ENCODE assay signal across 8 cellular contexts in genomic region chrX:19990519-19991349, GRCh38. TPM values are rescaled to one million over a fixed set of nuclear protein-coding genes. Genes with fewer than 3 reads are reported as not detected.
DNase-seq lines count a peak whose midpoint lies in the region; ATAC-seq and TF ChIP-seq lines count a peak whose summit lies in the region.

TSS of gene BCLAF3 (minus strand) at chrX:19991061. CDS start at chrX:19970264, 20,797 bp downstream.

- DNase-seq in GM04504 (ENCODE audit: low read depth) = peak; percentile 56
- peak; percentile 64 for DNase-seq in HCT116 (ENCODE audit: low read depth, low spot score)
- DNase-seq in MM.1S = peak; percentile 85
- peak; percentile 83 to 84 for DNase-seq in SJSA1 (ENCODE audit: low read depth in 1 of 2, low spot score in 2 of 2)
- DNase-seq in activated naive CD4-positive, alpha-beta T cell treated with anti-CD3 and anti-CD28 coated beads, Interleukin-2, amount 10 ng/mL, durations not matched to agents 7 days and 5 days = peak; percentile 86
- DNase-seq in glomerular endothelial cell (ENCODE audit: extremely low read depth, low read depth, low spot score) = peak; percentile 9
- DNase-seq in osteoblast (ENCODE audit: insufficient read length, low spot score, missing footprints) = peak; percentile 99
- peak; percentile 90 for DNase-seq in testis

- peak within 1 kb of the TSS; percentile 84 for H3K4me3 Mint-ChIP-seq in activated naive CD4-positive, alpha-beta T cell treated with anti-CD3 and anti-CD28 coated beads, Interleukin-2, amount 10 ng/mL, durations not matched to agents 7 days and 5 days

- peaks cover 4% of the 10 kb centered on the region for H3K27me3 Mint-ChIP-seq in activated naive CD4-positive, alpha-beta T cell treated with anti-CD3 and anti-CD28 coated beads, Interleukin-2, amount 10 ng/mL, durations not matched to agents 7 days and 5 days

- CTCF ChIA-PET in HCT116 (lab: Charles Lee) = no interaction called here
- CTCF ChIA-PET in activated naive CD4-positive, alpha-beta T cell treated with anti-CD3 and anti-CD28 coated beads, Interleukin-2, amount 10 ng/mL, durations not matched to agents 7 days and 5 days (lab: Charles Lee) = interaction anchor here (2.0 kb wide), 1 partner anchor 86 kb away, joined by 13 read pairs; no protein-coding TSS in a partner anchor

- 0 out of 2 replicates have a peak, but pooled peaks cover 3% of the 10 kb centered on the region for H3F3A ChIP-seq in MM.1S (ENCODE audit: insufficient read depth, low read length)

- peaks cover 28% of the 10 kb centered on the region for H3K4me1 Mint-ChIP-seq in activated naive CD4-positive, alpha-beta T cell treated with anti-CD3 and anti-CD28 coated beads, Interleukin-2, amount 10 ng/mL, durations not matched to agents 7 days and 5 days

- no peaks in the 10 kb centered on the region for H3K36me3 ChIP-seq in HCT116 (ENCODE audit: control insufficient read depth in 1 of 2, insufficient read depth in 2 of 2, low read length in 2 of 2)
- H3K36me3 ChIP-seq in MM.1S (replicated peaks; ENCODE audit: insufficient read depth, low read length) = no peaks in the 10 kb centered on the region
- no peaks in the 10 kb centered on the region for H3K36me3 ChIP-seq in SJSA1
- no peaks in the 10 kb centered on the region for H3K36me3 ChIP-seq in osteoblast (ENCODE audit: insufficient read depth, low read length)
- H3K36me3 ChIP-seq in testis (ENCODE audit: low read depth, missing control alignments) = no peaks in the 10 kb centered on the region

- peak within 1 kb of the TSS; percentile 26; the same call in 1 of the 2 replicates for H3K27ac ChIP-seq in HCT116 (ENCODE audit: low read depth, low read length)
- H3K27ac ChIP-seq in MM.1S (ENCODE audit: low read length) = peak within 1 kb of the TSS; percentile 29; the same call in 1 of the 2 replicates
- no peak within 1 kb of the TSS for H3K27ac ChIP-seq in SJSA1
- peak within 1 kb of the TSS; percentile 23 for H3K27ac ChIP-seq in osteoblast (ENCODE audit: low read depth, low read length)
- H3K27ac ChIP-seq in testis = peak within 1 kb of the TSS; percentile 18 to 59

- H3K9ac ChIP-seq in HCT116 (ENCODE audit: low read length) (peak within 1 kb of the TSS; percentile 47), MM.1S (ENCODE audit: low read length) (peak within 1 kb of the TSS; percentile 56; the same call in 1 of the 2 replicates)

- H3K4me1 ChIP-seq in HCT116 (ENCODE audit: control insufficient read depth in 1 of 2, insufficient read depth in 2 of 2, low read length in 2 of 2) (peaks cover 2 to 5% of the 10 kb centered on the region in 2 experiments; a peak in 3 of 4 replicates), MM.1S (ENCODE audit: low read length) (peaks cover 17% of the 10 kb centered on the region; the same call in 1 of the 2 replicates), SJSA1 (replicated peaks) (0 out of 2 replicates have a peak, but pooled peaks cover 4% of the 10 kb centered on the region), osteoblast (ENCODE audit: insufficient read depth, low read length) (peaks cover 3% of the 10 kb centered on the region), testis (no peaks in the 10 kb centered on the region)

- no peak for TF ChIP-seq POLR2A in HCT116 (IDR thresholded peaks at IDR 0.05; ENCODE audit: borderline replicate concordance, extremely low read depth, insufficient read depth, insufficient read length)
- TF ChIP-seq POLR2A in testis (IDR thresholded peaks at IDR 0.05) = no peak

- H2AFZ ChIP-seq in HCT116 (ENCODE audit: low read depth, low read length, poor library complexity, severe bottlenecking) (peak within 1 kb of the TSS; percentile 41), MM.1S (ENCODE audit: low read length) (peak within 1 kb of the TSS; percentile 72), osteoblast (ENCODE audit: low read length) (peak within 1 kb of the TSS; percentile 66)

- WGBS in testis, 2 donors = 0% methylated on average over 21 of the region's 107 CpGs; no CpG with 5 or more reads in 1 of the 2 donors

- H3K4me3 ChIP-seq in HCT116 (replicated peaks in 1 of 2; ENCODE audit: low read depth in 1 of 2, low read length in 2 of 2) (peak within 1 kb of the TSS; percentile 58 to 61), MM.1S (ENCODE audit: low read length) (peak within 1 kb of the TSS; percentile 74), SJSA1 (peak within 1 kb of the TSS; percentile 80), osteoblast (ENCODE audit: insufficient read depth, low read length) (peak within 1 kb of the TSS; percentile 80), testis (peak within 1 kb of the TSS; percentile 59 to 82)

- H3K27me3 ChIP-seq in HCT116 (ENCODE audit: insufficient read depth, low read length) = no peaks in the 10 kb centered on the region
- H3K27me3 ChIP-seq in MM.1S (replicated peaks; ENCODE audit: insufficient read depth, low read length) = no peaks in the 10 kb centered on the region
- no peaks in the 10 kb centered on the region for H3K27me3 ChIP-seq in SJSA1 (replicated peaks)
- no peaks in the 10 kb centered on the region for H3K27me3 ChIP-seq in osteoblast (ENCODE audit: insufficient read depth, low read length)
- H3K27me3 ChIP-seq in testis = no peaks in the 10 kb centered on the region

- TF ChIP-seq CTCF in HCT116 (IDR thresholded peaks at IDR 0.05 in 2 of 3, conservative IDR thresholded peaks at IDR 0.05 in 1 of 3; ENCODE audit: borderline replicate concordance in 1 of 3, insufficient read depth in 1 of 3, low read depth in 2 of 3, low read length in 2 of 3) = peak; percentile 64 to 90 (median 70)
- peak; percentile 62 for TF ChIP-seq CTCF in MM.1S (IDR thresholded peaks at IDR 0.05; ENCODE audit: low read length)
- peak; percentile 57 for TF ChIP-seq CTCF in osteoblast (IDR thresholded peaks at IDR 0.05; ENCODE audit: extremely low read depth, low read depth, low read length)
- TF ChIP-seq CTCF in testis (IDR thresholded peaks at IDR 0.05) = peak; percentile 71 to 85 (median 75)

- RAD21 ChIA-PET in HCT116 (lab: Charles Lee; ENCODE audit: low non-redundant PET in 1 of 2, low total read pairs in 2 of 2, uncharacterized antibody in 2 of 2, unreplicated experiment in 2 of 2) = no interaction called here

- no TSS peak for BruUV-seq in HCT116 (replicated peaks; lab: Mats Ljungman, UMichigan)

- POLR2A ChIA-PET in HCT116 (lab: Charles Lee) = no interaction called here

- peak; percentile 98 for ATAC-seq in HCT116

- H3K36me3 Mint-ChIP-seq in activated naive CD4-positive, alpha-beta T cell treated with anti-CD3 and anti-CD28 coated beads, Interleukin-2, amount 10 ng/mL, durations not matched to agents 7 days and 5 days = peaks cover 3% of the 10 kb centered on the region

- intact Hi-C loops in HCT116 (cut with micrococcal nuclease) (loop anchor here (2.0 kb wide), 1 partner anchor 86 kb away; no protein-coding TSS in a partner anchor), testis (cut with DNase I; ENCODE audit: low total_unique reads) (no loop called here)

- 0 out of 2 replicates have a peak, but pooled peaks cover 4% of the 10 kb centered on the region for H3K79me2 ChIP-seq in HCT116 (ENCODE audit: insufficient read depth, low read length)
- H3K79me2 ChIP-seq in MM.1S (ENCODE audit: low read length) = peaks cover 27% of the 10 kb centered on the region
- peaks cover 32% of the 10 kb centered on the region for H3K79me2 ChIP-seq in osteoblast (ENCODE audit: insufficient read depth, low read length)

- H3K9me3 ChIP-seq in HCT116 (ENCODE audit: control insufficient read depth in 1 of 2, insufficient read depth in 1 of 2, low read depth in 1 of 2, low read length in 2 of 2) (no peaks in the 10 kb centered on the region), MM.1S (replicated peaks; ENCODE audit: insufficient read depth, low read length) (no peaks in the 10 kb centered on the region), SJSA1 (replicated peaks) (no peaks in the 10 kb centered on the region), osteoblast (ENCODE audit: low read depth, low read length) (no peaks in the 10 kb centered on the region), testis (no peaks in the 10 kb centered on the region)

- H3K4me2 ChIP-seq in HCT116 (ENCODE audit: low read length) (peak within 1 kb of the TSS; percentile 76), MM.1S (ENCODE audit: low read depth, low read length) (peak within 1 kb of the TSS; percentile 70), osteoblast (ENCODE audit: insufficient read depth, low read length) (peak within 1 kb of the TSS; percentile 86)

- H4K20me1 ChIP-seq in HCT116 (ENCODE audit: insufficient read depth) = no peaks in the 10 kb centered on the region
- H4K20me1 ChIP-seq in MM.1S (ENCODE audit: insufficient read depth, low read length) = no peaks in the 10 kb centered on the region
- no peaks in the 10 kb centered on the region for H4K20me1 ChIP-seq in osteoblast (ENCODE audit: insufficient read depth, low read length)

- H3K9me3 Mint-ChIP-seq in activated naive CD4-positive, alpha-beta T cell treated with anti-CD3 and anti-CD28 coated beads, Interleukin-2, amount 10 ng/mL, durations not matched to agents 7 days and 5 days = no peaks in the 10 kb centered on the region

- no peaks in the 10 kb centered on the region for H3K9me2 ChIP-seq in HCT116 (ENCODE audit: insufficient read depth)
- no peaks in the 10 kb centered on the region for H3K9me2 ChIP-seq in MM.1S (replicated peaks; ENCODE audit: insufficient read depth, low read length)

- peak; percentile 64 for TF ChIP-seq RAD21 in HCT116 (IDR thresholded peaks at IDR 0.05; ENCODE audit: low read depth)

- H3K27ac Mint-ChIP-seq in activated naive CD4-positive, alpha-beta T cell treated with anti-CD3 and anti-CD28 coated beads, Interleukin-2, amount 10 ng/mL, durations not matched to agents 7 days and 5 days = peak within 1 kb of the TSS; percentile 71

TF ChIP-seq in HCT116, 20 proteins besides CTCF, POLR2A, EP300 and RAD21 (continues in another document):
- TF ChIP-seq POLR2AphosphoS5 (IDR thresholded peaks at IDR 0.05; ENCODE audit: low read depth, low read length) (0 out of 2 replicates have a peak, but pooled peaks have one; percentile 10), SIN3A (IDR thresholded peaks at IDR 0.05; ENCODE audit: low read depth) (no peak), FOSL1 (IDR thresholded peaks at IDR 0.05; ENCODE audit: low read depth) (no peak), ZFX (IDR thresholded peaks at IDR 0.05) (peak; percentile 23; the same call in 1 of the 2 replicates), YY1 (IDR thresholded peaks at IDR 0.05; ENCODE audit: extremely low read depth, insufficient replicate concordance, low read depth, low read length) (no peak)

RNA-seq across cellular contexts. Expression of gene BCLAF3, which starts in this region (rescaled TPM):
- total RNA-seq in HCT116 (2021; ENCODE audit: unreplicated experiment) (5.3 TPM), glomerular endothelial cell (4.1 and 4.7 TPM in 2 replicates), osteoblast (7.6 and 10.0 TPM in 2 replicates), testis (10 to 100 TPM in 1 of 2 donors, 1 to 10 TPM in 1; 7.7 to 10.7 TPM)
- polyA plus RNA-seq in HCT116 (2012) = 1.7 and 1.8 TPM in 2 replicates
- 2.1 and 3.9 TPM in 2 replicates for total RNA-seq in SJSA1 (2014; rRNA removed; shearing (Covaris generic))
- polyA plus RNA-seq in testis (ENCODE audit: insufficient read depth, low read depth, low replicate concordance) = 5.7 TPM

Comparison
In these comparisons a context has a peak if more than half of its experiments do, and no peak if none do; other contexts are left out.
1. DNase-seq: peak in every context shown above with its lines; median percentile 99 in osteoblast; 90 in testis; 86 in activated naive CD4-positive, alpha-beta T cell treated with anti-CD3 and anti-CD28 coated beads, Interleukin-2, amount 10 ng/mL, durations not matched to agents 7 days and 5 days; 85 in MM.1S; 84 in SJSA1; 64 in HCT116; 56 in GM04504; 9 in glomerular endothelial cell.